ENCODE assay signal across 1 cellular context in the genomic region with DNA sequence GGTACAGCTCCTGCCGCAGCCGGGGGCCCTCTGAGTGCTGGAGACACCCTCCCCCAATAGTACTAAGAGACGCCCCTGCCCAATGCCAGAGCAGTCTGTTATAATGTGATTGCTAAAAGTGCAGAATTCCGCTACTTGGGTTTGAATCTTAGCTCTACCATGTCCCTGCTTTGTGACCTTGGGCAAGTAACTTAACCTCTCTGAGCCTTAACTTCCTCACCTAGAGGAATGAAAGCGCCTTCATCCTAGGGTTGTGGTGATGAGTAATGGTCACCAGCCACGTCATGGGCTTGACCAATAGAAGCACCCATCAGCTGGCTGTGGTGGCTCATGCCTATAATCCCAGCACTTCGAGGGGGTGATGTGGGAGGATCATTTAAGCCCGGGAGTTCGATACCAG.
TF ChIP-seq lines count a peak whose summit lies in the region.

No MANE protein-coding gene starts in this region.

TF ChIP-seq in HEK293, 187 proteins besides CTCF, POLR2A, EP300 and RAD21 (continued from another document):
- TF ChIP-seq, protein P1, sequence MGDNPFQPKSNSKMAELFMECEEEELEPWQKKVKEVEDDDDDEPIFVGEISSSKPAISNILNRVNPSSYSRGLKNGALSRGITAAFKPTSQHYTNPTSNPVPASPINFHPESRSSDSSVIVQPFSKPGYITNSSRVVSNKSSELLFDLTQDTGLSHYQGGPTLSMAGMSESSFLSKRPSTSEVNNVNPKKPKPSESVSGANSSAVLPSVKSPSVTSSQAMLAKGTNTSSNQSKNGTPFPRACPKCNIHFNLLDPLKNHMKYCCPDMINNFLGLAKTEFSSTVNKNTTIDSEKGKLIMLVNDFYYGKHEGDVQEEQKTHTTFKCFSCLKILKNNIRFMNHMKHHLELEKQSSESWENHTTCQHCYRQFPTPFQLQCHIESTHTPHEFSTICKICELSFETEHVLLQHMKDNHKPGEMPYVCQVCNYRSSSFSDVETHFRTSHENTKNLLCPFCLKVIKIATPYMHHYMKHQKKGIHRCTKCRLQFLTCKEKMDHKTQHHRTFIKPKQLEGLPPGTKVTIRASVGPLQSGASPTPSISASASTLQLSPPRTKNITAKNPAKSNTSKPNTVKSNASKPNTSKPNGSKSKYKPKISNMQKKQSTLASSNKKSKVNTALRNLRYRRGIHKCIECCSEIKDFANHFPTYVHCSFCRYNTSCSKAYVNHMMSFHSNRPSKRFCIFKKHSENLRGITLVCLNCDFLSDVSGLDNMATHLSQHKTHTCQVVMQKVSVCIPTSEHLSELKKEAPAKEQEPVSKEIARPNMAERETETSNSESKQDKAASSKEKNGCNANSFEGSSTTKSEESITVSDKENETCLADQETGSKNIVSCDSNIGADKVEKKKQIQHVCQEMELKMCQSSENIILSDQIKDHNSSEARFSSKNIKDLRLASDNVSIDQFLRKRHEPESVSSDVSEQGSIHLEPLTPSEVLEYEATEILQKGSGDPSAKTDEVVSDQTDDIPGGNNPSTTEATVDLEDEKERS (tag by site-specific recombination; IDR thresholded peaks at IDR 0.05) = no peak
- TF ChIP-seq, protein P2, sequence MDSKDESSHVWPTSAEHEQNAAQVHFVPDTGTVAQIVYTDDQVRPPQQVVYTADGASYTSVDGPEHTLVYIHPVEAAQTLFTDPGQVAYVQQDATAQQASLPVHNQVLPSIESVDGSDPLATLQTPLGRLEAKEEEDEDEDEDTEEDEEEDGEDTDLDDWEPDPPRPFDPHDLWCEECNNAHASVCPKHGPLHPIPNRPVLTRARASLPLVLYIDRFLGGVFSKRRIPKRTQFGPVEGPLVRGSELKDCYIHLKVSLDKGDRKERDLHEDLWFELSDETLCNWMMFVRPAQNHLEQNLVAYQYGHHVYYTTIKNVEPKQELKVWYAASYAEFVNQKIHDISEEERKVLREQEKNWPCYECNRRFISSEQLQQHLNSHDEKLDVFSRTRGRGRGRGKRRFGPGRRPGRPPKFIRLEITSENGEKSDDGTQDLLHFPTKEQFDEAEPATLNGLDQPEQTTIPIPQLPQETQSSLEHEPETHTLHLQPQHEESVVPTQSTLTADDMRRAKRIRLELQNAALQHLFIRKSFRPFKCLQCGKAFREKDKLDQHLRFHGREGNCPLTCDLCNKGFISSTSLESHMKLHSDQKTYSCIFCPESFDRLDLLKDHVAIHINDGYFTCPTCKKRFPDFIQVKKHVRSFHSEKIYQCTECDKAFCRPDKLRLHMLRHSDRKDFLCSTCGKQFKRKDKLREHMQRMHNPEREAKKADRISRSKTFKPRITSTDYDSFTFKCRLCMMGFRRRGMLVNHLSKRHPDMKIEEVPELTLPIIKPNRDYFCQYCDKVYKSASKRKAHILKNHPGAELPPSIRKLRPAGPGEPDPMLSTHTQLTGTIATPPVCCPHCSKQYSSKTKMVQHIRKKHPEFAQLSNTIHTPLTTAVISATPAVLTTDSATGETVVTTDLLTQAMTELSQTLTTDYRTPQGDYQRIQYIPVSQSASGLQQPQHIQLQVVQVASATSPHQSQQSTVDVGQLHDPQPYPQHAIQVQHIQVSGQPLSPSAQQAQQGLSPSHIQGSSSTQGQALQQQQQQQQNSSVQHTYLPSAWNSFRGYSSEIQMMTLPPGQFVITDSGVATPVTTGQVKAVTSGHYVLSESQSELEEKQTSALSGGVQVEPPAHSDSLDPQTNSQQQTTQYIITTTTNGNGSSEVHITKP (tag by site-specific recombination; IDR thresholded peaks at IDR 0.05) = no peak
- TF ChIP-seq, protein P3, sequence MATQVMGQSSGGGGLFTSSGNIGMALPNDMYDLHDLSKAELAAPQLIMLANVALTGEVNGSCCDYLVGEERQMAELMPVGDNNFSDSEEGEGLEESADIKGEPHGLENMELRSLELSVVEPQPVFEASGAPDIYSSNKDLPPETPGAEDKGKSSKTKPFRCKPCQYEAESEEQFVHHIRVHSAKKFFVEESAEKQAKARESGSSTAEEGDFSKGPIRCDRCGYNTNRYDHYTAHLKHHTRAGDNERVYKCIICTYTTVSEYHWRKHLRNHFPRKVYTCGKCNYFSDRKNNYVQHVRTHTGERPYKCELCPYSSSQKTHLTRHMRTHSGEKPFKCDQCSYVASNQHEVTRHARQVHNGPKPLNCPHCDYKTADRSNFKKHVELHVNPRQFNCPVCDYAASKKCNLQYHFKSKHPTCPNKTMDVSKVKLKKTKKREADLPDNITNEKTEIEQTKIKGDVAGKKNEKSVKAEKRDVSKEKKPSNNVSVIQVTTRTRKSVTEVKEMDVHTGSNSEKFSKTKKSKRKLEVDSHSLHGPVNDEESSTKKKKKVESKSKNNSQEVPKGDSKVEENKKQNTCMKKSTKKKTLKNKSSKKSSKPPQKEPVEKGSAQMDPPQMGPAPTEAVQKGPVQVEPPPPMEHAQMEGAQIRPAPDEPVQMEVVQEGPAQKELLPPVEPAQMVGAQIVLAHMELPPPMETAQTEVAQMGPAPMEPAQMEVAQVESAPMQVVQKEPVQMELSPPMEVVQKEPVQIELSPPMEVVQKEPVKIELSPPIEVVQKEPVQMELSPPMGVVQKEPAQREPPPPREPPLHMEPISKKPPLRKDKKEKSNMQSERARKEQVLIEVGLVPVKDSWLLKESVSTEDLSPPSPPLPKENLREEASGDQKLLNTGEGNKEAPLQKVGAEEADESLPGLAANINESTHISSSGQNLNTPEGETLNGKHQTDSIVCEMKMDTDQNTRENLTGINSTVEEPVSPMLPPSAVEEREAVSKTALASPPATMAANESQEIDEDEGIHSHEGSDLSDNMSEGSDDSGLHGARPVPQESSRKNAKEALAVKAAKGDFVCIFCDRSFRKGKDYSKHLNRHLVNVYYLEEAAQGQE (tag by site-specific recombination; IDR thresholded peaks at IDR 0.05) = no peak
- TF ChIP-seq ZNF391 (tag by site-specific recombination; IDR thresholded peaks at IDR 0.05; ENCODE audit: borderline replicate concordance, low read depth) (no peak), ZNF521 (tag by site-specific recombination; IDR thresholded peaks at IDR 0.05) (no peak)
TF ChIP-seq in HEK293: peak in this region for 2.
